In genomic region chr12:47105914-47106674, GRCh38 we compare ENCODE assay signal across 2 cellular contexts.
TF ChIP-seq lines count a peak whose summit lies in the region.

No MANE protein-coding gene starts in this region.

TF ChIP-seq in A549, 52 proteins besides CTCF, POLR2A, EP300 and RAD21:
- TF ChIP-seq CEBPB (IDR thresholded peaks at IDR 0.05), result 0 out of 4 replicates have a peak, but pooled peaks of 1 of the 2 experiments have one; percentile 18
- TF ChIP-seq TP53 (CRISPR knock-in tag; IDR thresholded peaks at IDR 0.05), result no peak
- TF ChIP-seq JUNB (IDR thresholded peaks at IDR 0.05), result no peak
- no peak for TF ChIP-seq CBX2 (IDR thresholded peaks at IDR 0.05; ENCODE audit: borderline replicate concordance, low read depth)
- TF ChIP-seq KDM5A (IDR thresholded peaks at IDR 0.05), result no peak
- TF ChIP-seq EHF (CRISPR knock-in tag; IDR thresholded peaks at IDR 0.05), result no peak

TF ChIP-seq in IMR-90, 13 proteins besides CTCF, POLR2A, EP300 and RAD21:
- TF ChIP-seq CEBPB (IDR thresholded peaks at IDR 0.05; ENCODE audit: low read depth, low read length) (peak; percentile 53; the same call in 1 of the 2 replicates), BHLHE40 (IDR thresholded peaks at IDR 0.05; ENCODE audit: low read depth, low read length) (no peak)
